Comparison of ENCODE assay signal across 8 cellular contexts in the genomic region with DNA sequence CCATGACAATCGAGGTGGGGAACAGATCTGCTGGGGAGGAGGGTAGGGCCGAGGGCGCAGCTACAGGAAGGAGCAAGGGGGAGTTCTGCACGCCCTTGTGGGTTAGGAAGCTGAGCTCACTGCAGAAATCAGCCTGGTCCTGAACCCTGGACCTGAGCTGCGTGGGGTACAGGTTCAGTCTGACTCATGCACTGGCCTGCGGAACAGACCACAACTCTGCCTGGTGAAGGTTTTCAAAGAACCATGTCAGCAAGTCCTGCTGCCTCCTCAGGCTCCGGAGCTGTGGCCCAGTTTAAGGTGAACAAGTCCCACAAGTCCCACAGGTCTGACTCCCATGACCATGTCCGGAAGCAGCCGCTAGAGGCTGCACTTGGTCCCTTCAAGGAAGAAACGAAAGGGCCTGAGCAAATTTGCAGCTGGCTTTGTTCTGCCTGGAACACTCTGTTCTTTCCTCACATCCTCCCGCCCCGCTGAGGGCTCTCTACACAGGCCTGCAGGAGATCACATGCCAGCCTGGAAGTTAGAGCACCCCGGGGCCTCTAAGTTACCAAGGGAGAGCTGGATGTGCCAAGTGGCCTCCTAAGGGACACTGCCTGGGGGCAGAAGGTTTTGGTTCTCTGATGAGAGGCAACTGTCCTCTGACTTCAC. TPM values are rescaled to one million over a fixed set of nuclear protein-coding genes. Genes with fewer than 3 reads are reported as not detected.
DNase-seq lines count a peak whose midpoint lies in the region; ATAC-seq, FAIRE-seq and TF ChIP-seq lines count a peak whose summit lies in the region.

No MANE protein-coding gene starts in this region.

- H3K4ac ChIP-seq in trophoblast cell (ENCODE audit: low read depth, low read length): peak overlapping the region; percentile 44

- H3K4me1 ChIP-seq in trophoblast cell (ENCODE audit: control insufficient read depth in 1 of 2, insufficient read depth in 2 of 2, low read length in 2 of 2): peaks cover 21 to 24% of the 10 kb centered on the region in 2 experiments

- no peaks in the 10 kb centered on the region for H3K79me2 ChIP-seq in trophoblast cell (ENCODE audit: control insufficient read depth, insufficient read depth, low read length, poor library complexity)

- no peak for FAIRE-seq in frontal cortex (lab: Jason Lieb, UNC)

- peaks cover 3% of the 10 kb centered on the region for H3K27me3 Mint-ChIP-seq in type B pancreatic cell

- H3K27me3 ChIP-seq in trophoblast cell (ENCODE audit: insufficient read depth, low read length): no peaks in the 10 kb centered on the region

- no peak overlapping the region for H3K9ac ChIP-seq in trophoblast cell (ENCODE audit: low read length)

- H2BK5ac ChIP-seq in trophoblast cell (ENCODE audit: low read depth, low read length, poor library complexity): peak overlapping the region; percentile 29

- peak overlapping the region; percentile 67 for H2AK5ac ChIP-seq in trophoblast cell (ENCODE audit: low read length)

- peak overlapping the region; percentile 69 for H3K18ac ChIP-seq in trophoblast cell (ENCODE audit: low read length)

- peak overlapping the region; percentile 69 for H4K8ac ChIP-seq in trophoblast cell (ENCODE audit: low read depth, low read length)

- H4K12ac ChIP-seq in trophoblast cell (ENCODE audit: low read depth, low read length): peak overlapping the region; percentile 65

- peak overlapping the region; percentile 36 for H3K27ac ChIP-seq in trophoblast cell (ENCODE audit: low read depth, low read length)

- ATAC-seq in GM21381 (IDR thresholded peaks at IDR 0.05; ENCODE audit: unreplicated experiment): peak; percentile 66

- H3K14ac ChIP-seq in trophoblast cell (ENCODE audit: low read length): peak overlapping the region; percentile 44

- no peaks in the 10 kb centered on the region for H3K36me3 Mint-ChIP-seq in type B pancreatic cell

- H3K4me3 ChIP-seq in trophoblast cell (ENCODE audit: low read depth, low read length): no peak overlapping the region

- peak overlapping the region; percentile 5 for H2AFZ ChIP-seq in trophoblast cell (ENCODE audit: insufficient read depth, low read length, poor library complexity)

- H4K91ac ChIP-seq in trophoblast cell (ENCODE audit: low read depth, low read length): peak overlapping the region; percentile 81

- H3K4me3 Mint-ChIP-seq in type B pancreatic cell: peak overlapping the region; percentile 37

- H3K4me1 Mint-ChIP-seq in type B pancreatic cell (ENCODE audit: unreplicated experiment): peaks cover 36% of the 10 kb centered on the region

- WGBS in trophoblast cell (ENCODE audit: extremely low coverage, insufficient coverage, insufficient read length): no CpG with 5 or more reads among the region's 13 CpGs

- DNase-seq in DMS53 treated with DMSO at 0.1 percent for 48 hours (lab: John Stamatoyannopoulos, UW; ENCODE audit: unreplicated experiment) (peak; percentile 73), HT1080 (ENCODE audit: low read depth) (peak; percentile 99), RKO (ENCODE audit: low spot score) (peak; percentile 87), frontal cortex (ENCODE audit: low spot score in 2 of 2) (peak; percentile 11 to 53), trophoblast cell (peak; percentile 93 to 95), type B pancreatic cell (ENCODE audit: extremely low spot score, unreplicated experiment) (peak; percentile 80)
- DNase-seq in activated effector memory CD4-positive, alpha-beta T cell treated with Interleukin-2 at 50 U/mL for 16 hours: peak; percentile 73

- peak overlapping the region; percentile 58 for H2BK12ac ChIP-seq in trophoblast cell (ENCODE audit: low read length)

- peaks cover 26% of the 10 kb centered on the region for H3K79me1 ChIP-seq in trophoblast cell (ENCODE audit: low read length)

- H3K4me2 ChIP-seq in trophoblast cell (ENCODE audit: low read length): no peak overlapping the region

- H3K9me3 ChIP-seq in trophoblast cell (ENCODE audit: insufficient read depth, low read depth, low read length): no peaks in the 10 kb centered on the region

- TF ChIP-seq CTCF in type B pancreatic cell (conservative IDR thresholded peaks at IDR 0.05): peak; percentile 83

- no peaks in the 10 kb centered on the region for H3K36me3 ChIP-seq in trophoblast cell (ENCODE audit: control insufficient read depth in 1 of 2, insufficient read depth in 2 of 2, low read length in 2 of 2)

- H3K27ac Mint-ChIP-seq in type B pancreatic cell: peak overlapping the region; percentile 80

- no peak overlapping the region for H3K23ac ChIP-seq in trophoblast cell (ENCODE audit: low read length)

- H3K9me3 Mint-ChIP-seq in type B pancreatic cell: no peaks in the 10 kb centered on the region

- H2BK120ac ChIP-seq in trophoblast cell (ENCODE audit: insufficient read depth, low read length, poor library complexity): peak overlapping the region; percentile 57

RNA-seq across cellular contexts. Expression of gene AKAP13, which starts 49.3 kb away (rescaled TPM):
- total RNA-seq in HT1080 (2014; rRNA removed; shearing (Covaris generic)): 26.2 and 29.7 TPM in 2 replicates
- 10.7 and 11.4 TPM in 2 replicates for polyA plus RNA-seq in HT1080 (2015; cell fraction: cytosol; rRNA removed)
- 51.3 and 55.0 TPM in 2 replicates for polyA plus RNA-seq in HT1080 (2015; cell fraction: nucleus; rRNA removed)
- total RNA-seq in frontal cortex: 67.3 TPM
- polyA plus RNA-seq in trophoblast cell (2013): 24.8 and 27.3 TPM in 2 replicates
- total RNA-seq in type B pancreatic cell (ENCODE audit: low replicate concordance): 60.5 and 75.7 TPM in 2 replicates

Comparison
In these comparisons a context has a peak if more than half of its experiments do, and no peak if none do; other contexts are left out.
1. DNase-seq: peak in every context shown above with its lines; median percentile 99 in HT1080; 94 in trophoblast cell; 87 in RKO; 80 in type B pancreatic cell; 73 in DMS53 treated with DMSO at 0.1 percent for 48 hours; 73 in activated effector memory CD4-positive, alpha-beta T cell treated with Interleukin-2 at 50 U/mL for 16 hours; 32 in frontal cortex.